In genomic region chr1:186738896-186739295, GRCh38 we compare ENCODE assay signal across 13 cellular contexts. TPM values are rescaled to one million over a fixed set of nuclear protein-coding genes. Genes with fewer than 3 reads are reported as not detected.
DNase-seq lines count a peak whose midpoint lies in the region; ATAC-seq and TF ChIP-seq lines count a peak whose summit lies in the region.
"Had no signal": no experiment of that assay in that cellular context is flagged by ENCODE, and none has a peak within 500 bp of the region (broad histone marks: within the 10 kb centered on the region; RNA-seq: fewer than 3 reads in every experiment).

No MANE protein-coding gene starts in this region.

- peaks cover 21% of the 10 kb centered on the region for H3K4me1 Mint-ChIP-seq in activated CD4-positive, alpha-beta memory T cell treated with anti-CD3 and anti-CD28 coated beads for 36 hours (ENCODE audit: low read depth)

- peak; percentile 55 for ATAC-seq in GM19397 (IDR thresholded peaks at IDR 0.05; ENCODE audit: unreplicated experiment)
- ATAC-seq in HG03139 (IDR thresholded peaks at IDR 0.05; ENCODE audit: unreplicated experiment): peak; percentile 53

- intact Hi-C loops in activated CD4-positive, alpha-beta memory T cell treated with anti-CD3 and anti-CD28 coated beads for 36 hours (cut with micrococcal nuclease): loop anchor here (1.0 to 5.0 kb wide), 4 partner anchors 121 to 447 kb away; no protein-coding TSS in a partner anchor

- DNase-seq in GM10248 (ENCODE audit: extremely low spot score) (peak; percentile 19), caudate nucleus (lab: John Stamatoyannopoulos, UW) (no peak), NCI-H2171 (lab: John Stamatoyannopoulos, UW) (no peak), epidermal melanocyte (ENCODE audit: insufficient read length, low spot score) (no peak)
- peak; percentile 10 for DNase-seq in activated CD4-positive, alpha-beta memory T cell treated with anti-CD3 and anti-CD28 coated beads for 36 hours
- no peak for DNase-seq in stimulated activated CD4-positive, alpha-beta T cell treated with anti-CD3 and anti-CD28 coated beads, Interleukin-4, amount 100 ng/mL, for 24 hours
- DNase-seq: central memory CD4-positive, alpha-beta T cell; H7; transverse colon had no signal

- H3K27me3 Mint-ChIP-seq in activated CD4-positive, alpha-beta memory T cell treated with anti-CD3 and anti-CD28 coated beads for 36 hours: peaks cover 2% of the 10 kb centered on the region

- H3K27ac ChIP-seq in caudate nucleus (ENCODE audit: low read depth, low read length): no peak overlapping the region
- H3K27ac ChIP-seq: C4-2B, transverse colon, VCaP had no signal

- POLR2A ChIA-PET in GM10248 (lab: Yijun Ruan, JAX): no interaction called here
- POLR2A ChIA-PET in activated CD4-positive, alpha-beta memory T cell treated with anti-CD3 and anti-CD28 coated beads for 36 hours (lab: Charles Lee): interaction anchor here (0.8 kb wide), 1 partner anchor 61 kb away, joined by 3 read pairs; no protein-coding TSS in a partner anchor

- no peak overlapping the region for H3K4me3 Mint-ChIP-seq in activated CD4-positive, alpha-beta memory T cell treated with anti-CD3 and anti-CD28 coated beads for 36 hours

- no peak for TF ChIP-seq CTCF in GM10248 (IDR thresholded peaks at IDR 0.05; ENCODE audit: control extremely low read depth, extremely low read depth, low read depth, missing control alignments)

- H3K36me3 Mint-ChIP-seq in activated CD4-positive, alpha-beta memory T cell treated with anti-CD3 and anti-CD28 coated beads for 36 hours: no peaks in the 10 kb centered on the region

- CTCF ChIA-PET in GM10248 (lab: Yijun Ruan, JAX): interaction anchor here (0.9 to 1.8 kb wide), 5 partner anchors 9 to 68 kb away, joined by 3 to 5 read pairs (median 3); partner anchors contain the start of gene PTGS2
- CTCF ChIA-PET in activated CD4-positive, alpha-beta memory T cell treated with anti-CD3 and anti-CD28 coated beads for 36 hours (lab: Charles Lee): interaction anchor here (1.0 kb wide), 1 partner anchor 364 kb away, joined by 3 read pairs; the partner anchor contains the start of gene TPR

- no peaks in the 10 kb centered on the region for H3K9me3 Mint-ChIP-seq in activated CD4-positive, alpha-beta memory T cell treated with anti-CD3 and anti-CD28 coated beads for 36 hours

- H3K27ac Mint-ChIP-seq in activated CD4-positive, alpha-beta memory T cell treated with anti-CD3 and anti-CD28 coated beads for 36 hours: peak overlapping the region; percentile 26

RNA-seq across cellular contexts. Expression of gene PTGS2, which starts 58.7 kb away (rescaled TPM):
- total RNA-seq in activated CD4-positive, alpha-beta memory T cell treated with anti-CD3 and anti-CD28 coated beads for 36 hours: 1 to 10 TPM; 2.8 to 2.9 TPM

Comparison
In these comparisons a context has a peak if more than half of its experiments do, and no peak if none do; other contexts are left out.
1. DNase-seq: peak in GM10248 (single experiment) and activated CD4-positive, alpha-beta memory T cell treated with anti-CD3 and anti-CD28 coated beads for 36 hours (single experiment); none in caudate nucleus (0 of 61), stimulated activated CD4-positive, alpha-beta T cell treated with anti-CD3 and anti-CD28 coated beads, Interleukin-4, amount 100 ng/mL, for 24 hours (single experiment), NCI-H2171 (single experiment) and epidermal melanocyte (single experiment).